In genomic region chr9:75085640-75086039, GRCh38 we compare ENCODE assay signal across 11 cellular contexts. TPM values are rescaled to one million over a fixed set of nuclear protein-coding genes. Genes with fewer than 3 reads are reported as not detected.
DNase-seq lines count a peak whose midpoint lies in the region; ATAC-seq and TF ChIP-seq lines count a peak whose summit lies in the region.
"Had no signal": no experiment of that assay in that cellular context is flagged by ENCODE, and none has a peak within 500 bp of the region (broad histone marks: within the 10 kb centered on the region; RNA-seq: fewer than 3 reads in every experiment).

No MANE protein-coding gene starts in this region.

- POLR2A ChIA-PET in RWPE1 (lab: Yijun Ruan, JAX; ENCODE audit: low non-redundant PET): interaction anchor here (0.6 to 0.8 kb wide), 3 partner anchors 14 to 131 kb away, joined by 3 to 4 read pairs (median 3); no protein-coding TSS in a partner anchor

- TF ChIP-seq CTCF in RWPE1 (conservative IDR thresholded peaks at IDR 0.05; ENCODE audit: low read depth): no peak

- no peak for ATAC-seq in GM18502 (IDR thresholded peaks at IDR 0.05; ENCODE audit: poor library complexity, unreplicated experiment)
- ATAC-seq: left colon had no signal

- no peaks in the 10 kb centered on the region for H3K27me3 ChIP-seq in skeletal muscle tissue (ENCODE audit: control insufficient read depth in 3 of 3, insufficient read depth in 3 of 3, low read length in 3 of 3)
- H3K27me3 ChIP-seq: uterus had no signal

- DNase-seq in HPDE6-E6E7 (ENCODE audit: extremely low spot score): peak; percentile 70
- DNase-seq in RWPE1 (ENCODE audit: low spot score): peak; percentile 54
- peak; percentile 12 to 21 for DNase-seq in erythroblast (lab: John Stamatoyannopoulos, UW)
- no peak for DNase-seq in NCI-H526 (lab: John Stamatoyannopoulos, UW)
- DNase-seq in NCI-H510A (lab: John Stamatoyannopoulos, UW): no peak
- DNase-seq: central memory CD4-positive, alpha-beta T cell; left colon; SW 1271; uterus had no signal

- H3K4me3 ChIP-seq in skeletal muscle tissue (ENCODE audit: low read length in 3 of 3): no peak overlapping the region
- H3K4me3 ChIP-seq: uterus had no signal

- H3K9ac ChIP-seq in skeletal muscle tissue (ENCODE audit: low read depth in 1 of 3, low read length in 3 of 3): no peak overlapping the region

- H3K36me3 ChIP-seq in skeletal muscle tissue (ENCODE audit: control insufficient read depth in 3 of 3, insufficient read depth in 3 of 3, low read length in 3 of 3): peaks cover under 1 to 15% (median 5%) of the 10 kb centered on the region in 3 donors
- H3K36me3 ChIP-seq: uterus had no signal

- peaks cover 11 to 27% (median 25%) of the 10 kb centered on the region in 3 donors for H3K4me1 ChIP-seq in skeletal muscle tissue (ENCODE audit: control insufficient read depth in 3 of 3, insufficient read depth in 3 of 3, low read length in 3 of 3)

- no peaks in the 10 kb centered on the region for H3K9me3 ChIP-seq in skeletal muscle tissue (ENCODE audit: control insufficient read depth in 3 of 3, low read length in 3 of 3)
- H3K9me3 ChIP-seq: uterus had no signal

- H3K27ac ChIP-seq in RWPE1 (peak overlapping the region; percentile 76), skeletal muscle tissue (ENCODE audit: low read depth, low read length) (peak overlapping the region; percentile 3)

- no peak for TF ChIP-seq POLR2A in erythroblast (IDR thresholded peaks at IDR 0.05; ENCODE audit: low read length)

- CTCF ChIA-PET in RWPE1 (lab: Yijun Ruan, JAX): interaction anchor here (0.6 to 1.8 kb wide), 3 partner anchors 8 to 312 kb away, joined by 4 to 10 read pairs (median 4); no protein-coding TSS in a partner anchor

RNA-seq across cellular contexts. Expression of gene NMRK1, which starts 2.3 kb away (rescaled TPM):
- total RNA-seq in skeletal muscle tissue: 6.8 TPM

RNA-seq across cellular contexts. Expression of gene OSTF1, which starts 2.7 kb away (rescaled TPM):
- total RNA-seq in skeletal muscle tissue: 17.7 TPM

RNA-seq across cellular contexts. Expression of gene CARNMT1, which starts 57.5 kb away (rescaled TPM):
- total RNA-seq in skeletal muscle tissue: 23.0 TPM

Comparison
In these comparisons a context has a peak if more than half of its experiments do, and no peak if none do; other contexts are left out.
1. DNase-seq: peak in HPDE6-E6E7 (single experiment), RWPE1 (single experiment) and erythroblast (2 of 2); none in NCI-H526 (0 of 2) and NCI-H510A (single experiment).